ENCODE assay signal across 21 cellular contexts in the genomic region with DNA sequence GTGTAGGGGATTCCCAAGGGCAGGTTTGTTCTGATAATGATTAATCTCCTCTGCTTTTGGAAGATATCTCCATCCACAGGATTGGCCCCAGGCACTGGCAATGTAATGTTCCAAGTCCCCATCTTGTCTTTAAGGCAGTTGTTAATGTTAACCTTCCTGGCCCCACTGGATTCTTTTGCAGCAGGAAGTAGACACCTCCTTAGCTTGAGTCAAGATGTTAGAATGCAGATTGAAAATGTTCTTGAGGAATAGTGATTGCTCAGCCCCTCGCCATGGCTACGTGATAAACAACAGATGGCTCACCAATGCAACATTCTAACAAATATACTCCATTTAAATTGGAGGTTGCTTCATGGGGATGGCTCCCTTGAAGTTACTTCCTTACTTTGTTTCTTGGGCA. TPM values are rescaled to one million over a fixed set of nuclear protein-coding genes. Genes with fewer than 3 reads are reported as not detected.
DNase-seq lines count a peak whose midpoint lies in the region; ATAC-seq, FAIRE-seq and TF ChIP-seq lines count a peak whose summit lies in the region.
"Had no signal": no experiment of that assay in that cellular context is flagged by ENCODE, and none has a peak within 500 bp of the region (broad histone marks: within the 10 kb centered on the region; RNA-seq: fewer than 3 reads in every experiment).

No MANE protein-coding gene starts in this region.

- dilution Hi-C loops in mammary epithelial cell (cut with HindIII; ENCODE audit: low sequenced_read_pairs), result no loop called here

- H3K9me3 Mint-ChIP-seq in astrocyte (ENCODE audit: unreplicated experiment), result peaks cover 10% of the 10 kb centered on the region

- no peak overlapping the region for H3K4me3 Mint-ChIP-seq in astrocyte (ENCODE audit: unreplicated experiment)

- H3K36me3 Mint-ChIP-seq in astrocyte (ENCODE audit: low read depth, unreplicated experiment), result no peaks in the 10 kb centered on the region

- peak overlapping the region; percentile 46 for H3K4me2 ChIP-seq in mammary epithelial cell (ENCODE audit: insufficient read depth, low read depth, low read length)
- H3K4me2 ChIP-seq in astrocyte (ENCODE audit: low read length), result no peak overlapping the region
- H3K4me2 ChIP-seq: A549 had no signal

- peak overlapping the region; percentile 2 for H3K9ac ChIP-seq in mammary epithelial cell (ENCODE audit: insufficient read depth, low read length)
- no peak overlapping the region for H3K9ac ChIP-seq in astrocyte (ENCODE audit: low read length)
- no peak overlapping the region for H3K9ac ChIP-seq in kidney (ENCODE audit: low read length in 2 of 2)

- H3K4me1 ChIP-seq in mammary epithelial cell (ENCODE audit: insufficient read depth, low read length) (peaks cover 45% of the 10 kb centered on the region), breast epithelium (no peaks in the 10 kb centered on the region), astrocyte (ENCODE audit: insufficient read depth, low read length) (peaks cover 6% of the 10 kb centered on the region), kidney (ENCODE audit: control insufficient read depth in 1 of 2, insufficient read depth in 1 of 2, low read depth in 1 of 2, low read length in 2 of 2) (no peaks in the 10 kb centered on the region)
- H3K4me1 ChIP-seq: A549, HAP-1 had no signal

- WGBS in mammary epithelial cell (ENCODE audit: low coverage, missing lambda C conversion rate), result 27% methylated on average over 2 of the region's 2 CpGs

- H4K20me1 ChIP-seq in mammary epithelial cell (ENCODE audit: insufficient read depth, low read length), result no peaks in the 10 kb centered on the region
- H4K20me1 ChIP-seq in astrocyte (ENCODE audit: insufficient read depth, low read length), result no peaks in the 10 kb centered on the region

- no TSS peak for BruUV-seq in mammary epithelial cell (replicated peaks; lab: Mats Ljungman, UMichigan)

- H3K4me3 ChIP-seq in mammary epithelial cell (replicated peaks in 1 of 3; ENCODE audit: insufficient read depth in 1 of 3, low read depth in 2 of 3, low read length in 3 of 3), result no peak overlapping the region
- H3K4me3 ChIP-seq in breast epithelium, result no peak overlapping the region
- no peak overlapping the region for H3K4me3 ChIP-seq in astrocyte (ENCODE audit: insufficient read depth, low read depth, low read length)
- no peak overlapping the region for H3K4me3 ChIP-seq in fibroblast of villous mesenchyme (ENCODE audit: low read depth, low read length)
- no peak overlapping the region for H3K4me3 ChIP-seq in kidney (ENCODE audit: low read length in 2 of 2)
- H3K4me3 ChIP-seq: A549, HAP-1 had no signal

- intact Hi-C loops in mammary epithelial cell (cut with micrococcal nuclease) (loop anchor here (1.0 kb wide), 2 partner anchors 32 to 100 kb away; a partner anchor contains a TSS), breast epithelium (cut with DNase I; ENCODE audit: low total_unique reads) (no loop called here), kidney (cut with DNase I) (no loop called here)

- in situ Hi-C loops in mammary epithelial cell (cut with MboI; ENCODE audit: low sequenced_read_pairs in 2 of 2), result no loop called here

- H3K79me2 ChIP-seq in mammary epithelial cell (ENCODE audit: insufficient read depth, low read length) (peaks cover 82% of the 10 kb centered on the region), astrocyte (ENCODE audit: insufficient read depth, low read length) (no peaks in the 10 kb centered on the region)

- H3K27me3 Mint-ChIP-seq in astrocyte (ENCODE audit: low read depth, unreplicated experiment), result no peaks in the 10 kb centered on the region

- no peak for ATAC-seq in GM19452 (IDR thresholded peaks at IDR 0.05; ENCODE audit: unreplicated experiment)
- ATAC-seq: A549; activated CD4-positive, CD25-positive, alpha-beta regulatory T cell treated with anti-CD3 and anti-CD28 coated beads, Interleukin-2, amount 50 U/mL, for 24 hours; stimulated activated naive CD8-positive, alpha-beta T cell treated with anti-CD3 and anti-CD28 coated beads, Interleukin-15, Interleukin-2, amounts not matched to agents 100 U/mL and 50 U/mL, for 24 hours had no signal

- peak overlapping the region; percentile 92 for H3K27ac ChIP-seq in mammary epithelial cell (ENCODE audit: insufficient read depth, low read depth, low read length)
- no peak overlapping the region for H3K27ac ChIP-seq in breast epithelium
- peak overlapping the region; percentile 1 for H3K27ac ChIP-seq in astrocyte (ENCODE audit: low read depth, low read length)
- no peak overlapping the region for H3K27ac ChIP-seq in kidney (ENCODE audit: low read depth in 2 of 2, low read length in 2 of 2)
- H3K27ac ChIP-seq: A549 had no signal

- H3K9me3 ChIP-seq in mammary epithelial cell (replicated peaks; ENCODE audit: insufficient read depth, low read length) (peaks cover 3% of the 10 kb centered on the region), breast epithelium (peaks cover 0 to 13% of the 10 kb centered on the region in 2 donors), astrocyte (ENCODE audit: insufficient read depth, low read depth, low read length) (no peaks in the 10 kb centered on the region), kidney (ENCODE audit: control insufficient read depth in 1 of 2, low read length in 2 of 2) (peaks cover 0 to 5% of the 10 kb centered on the region in 2 donors)
- H3K9me3 ChIP-seq: A549, HAP-1 had no signal

- no peak for FAIRE-seq in astrocyte (lab: Jason Lieb, UNC)
- FAIRE-seq in kidney (lab: Jason Lieb, UNC), result no peak
- FAIRE-seq: A549, small intestine had no signal

- H3K27ac Mint-ChIP-seq in astrocyte (ENCODE audit: unreplicated experiment), result no peak overlapping the region

- H3K4me1 Mint-ChIP-seq in astrocyte (ENCODE audit: low read depth, unreplicated experiment), result peaks cover 6% of the 10 kb centered on the region

- DNase-seq in mammary epithelial cell (peak; percentile 92), breast epithelium (ENCODE audit: low spot score in 2 of 2) (no peak), astrocyte (ENCODE audit: low read depth) (peak; percentile 78), fibroblast of villous mesenchyme (ENCODE audit: low read depth) (peak; percentile 80), stromal cell of bone marrow (ENCODE audit: low read depth) (peak; percentile 2), kidney (no peak), HK-2 (ENCODE audit: unreplicated experiment) (no peak)
- DNase-seq: activated naive CD4-positive, alpha-beta T cell treated with anti-CD3 and anti-CD28 coated beads, Interleukin-2, amount 50 U/mL, for 16 hours; KBM-7; NCI-H146; NCI-H510A treated with DMSO at 0.1 percent for 48 hours; small intestine; stimulated activated naive CD8-positive, alpha-beta T cell treated with anti-CD3 and anti-CD28 coated beads, Interleukin-15, Interleukin-2, amounts not matched to agents 100 U/mL and 50 U/mL, for 24 hours had no signal

- H2AFZ ChIP-seq in mammary epithelial cell (ENCODE audit: low read depth, low read length) (peak overlapping the region; percentile 0), astrocyte (ENCODE audit: low read depth, low read length) (no peak overlapping the region)

- TF ChIP-seq POLR2A in breast epithelium (IDR thresholded peaks at IDR 0.05), result no peak

- H3K27me3 ChIP-seq in mammary epithelial cell (ENCODE audit: insufficient read depth, low read length) (no peaks in the 10 kb centered on the region), breast epithelium (no peaks in the 10 kb centered on the region), astrocyte (ENCODE audit: insufficient read depth, low read length) (peaks cover 2% of the 10 kb centered on the region)

- CTCF ChIA-PET in mammary epithelial cell (lab: Charles Lee; ENCODE audit: low non-redundant PET), result no interaction called here

- TF ChIP-seq CTCF in mammary epithelial cell (conservative IDR thresholded peaks at IDR 0.05 in 1 of 2, IDR thresholded peaks at IDR 0.05 in 1 of 2; ENCODE audit: extremely low read depth in 1 of 2, insufficient read depth in 1 of 2, low read depth in 1 of 2, low read length in 2 of 2), result no peak
- no peak for TF ChIP-seq CTCF in breast epithelium (IDR thresholded peaks at IDR 0.05)
- no peak for TF ChIP-seq CTCF in astrocyte (IDR thresholded peaks at IDR 0.05; ENCODE audit: insufficient read depth, low read depth, low read length)
- no peak for TF ChIP-seq CTCF in fibroblast of villous mesenchyme (IDR thresholded peaks at IDR 0.05; ENCODE audit: insufficient read depth, low read depth, low read length)
- no peak for TF ChIP-seq CTCF in kidney (IDR thresholded peaks at IDR 0.05; ENCODE audit: borderline replicate concordance, extremely low read depth, insufficient read depth)

- H3K36me3 ChIP-seq in mammary epithelial cell (ENCODE audit: insufficient read depth, low read length) (no peaks in the 10 kb centered on the region), breast epithelium (no peaks in the 10 kb centered on the region), astrocyte (ENCODE audit: insufficient read depth, low read length) (no peaks in the 10 kb centered on the region), kidney (ENCODE audit: control insufficient read depth in 1 of 2, insufficient read depth in 2 of 2, low read length in 2 of 2) (no peaks in the 10 kb centered on the region)
- H3K36me3 ChIP-seq: HAP-1 had no signal

RNA-seq across cellular contexts. Expression of a gene that starts 7.3 kb away (rescaled TPM):
- total RNA-seq in mammary epithelial cell, result 10 to 100 TPM in 1 of 2 donors, 1 to 10 TPM in 1; 6.2 to 60.8 TPM
- polyA plus RNA-seq in mammary epithelial cell, result 48.7 TPM
- 35.7 TPM for polyA minus RNA-seq in mammary epithelial cell
- under 1 TPM in 2 of 3 donors, not detected in 1; 0.15 to 0.33 TPM for total RNA-seq in breast epithelium
- total RNA-seq in astrocyte, result not detected in 2 replicates
- total RNA-seq in fibroblast of villous mesenchyme, result 1.3 and 4.3 TPM in 2 replicates
- not detected for total RNA-seq in kidney
- not detected for polyA plus RNA-seq in kidney (ENCODE audit: insufficient read depth, low read depth, low replicate concordance)
- total RNA-seq: cerebellum; mesenteric fat pad; osteocyte; T-helper 1 cell treated with Interleukin-12 subunit alpha and Interleukin-12 subunit beta and Interleukin-4 antibody, amounts not matched to agents 30 ng/mL and 1 ng/mL, for 36 hours had no signal
- polyA plus RNA-seq: A549, small intestine had no signal

Comparison
In these comparisons a context has a peak if more than half of its experiments do, and no peak if none do; other contexts are left out.
1. DNase-seq: peak in mammary epithelial cell (single experiment), astrocyte (single experiment), fibroblast of villous mesenchyme (single experiment) and stromal cell of bone marrow (single experiment); none in breast epithelium (0 of 2), kidney (single experiment) and HK-2 (single experiment).
2. H3K27ac ChIP-seq: peak in mammary epithelial cell (single experiment) and astrocyte (single experiment); none in breast epithelium (0 of 2) and kidney (0 of 2).